34 cellular contexts compared by ENCODE assay signal in the genomic region with DNA sequence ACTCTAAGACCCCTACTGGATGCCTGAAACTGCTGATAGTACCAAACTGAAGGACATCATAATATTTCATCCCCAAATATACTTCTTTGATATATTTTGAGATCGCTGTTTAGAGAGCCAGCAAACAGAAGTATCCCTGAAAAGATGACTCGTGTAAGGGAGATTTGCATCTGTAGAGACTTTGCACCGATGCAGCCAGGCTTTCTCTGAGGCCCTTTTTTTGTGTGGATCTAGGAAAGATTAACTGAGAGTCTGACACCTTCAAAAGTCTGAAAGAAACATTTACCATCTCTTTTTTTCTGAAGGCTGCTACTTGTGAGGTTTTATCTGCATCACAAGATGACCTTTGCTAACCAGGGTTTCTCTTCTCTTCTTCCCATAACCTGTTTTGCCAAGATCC.
"Had no signal": no experiment of that assay in that cellular context is flagged by ENCODE, and none has a peak within 500 bp of the region (broad histone marks: within the 10 kb centered on the region; RNA-seq: fewer than 3 reads in every experiment).

No MANE protein-coding gene starts in this region.

- ATAC-seq: activated CD4-positive, alpha-beta T cell treated with anti-CD3 and anti-CD28 coated beads for 36 hours; activated CD8-positive, alpha-beta memory T cell treated with anti-CD3 and anti-CD28 coated beads, Interleukin-2, amount 10 ng/mL, durations not matched to agents 7 days and 5 days; activated CD8-positive, alpha-beta T cell treated with anti-CD3 and anti-CD28 coated beads, Interleukin-2, amount 10 ng/mL, durations not matched to agents 7 days and 5 days; activated naive CD4-positive, alpha-beta T cell treated with anti-CD3 and anti-CD28 coated beads, Interleukin-2, amount 50 U/mL, for 72 hours; effector memory CD8-positive, alpha-beta T cell; gastroesophageal sphincter; T-helper 17 cell had no signal

- H3K27ac Mint-ChIP-seq: activated CD4-positive, alpha-beta memory T cell treated with anti-CD3 and anti-CD28 coated beads for 36 hours; activated CD4-positive, alpha-beta T cell treated with anti-CD3 and anti-CD28 coated beads for 36 hours; activated CD4-positive, alpha-beta T cell treated with anti-CD3 and anti-CD28 coated beads, Interleukin-2, amount 10 ng/mL, durations not matched to agents 24 days and 14 days; activated CD8-positive, alpha-beta memory T cell treated with anti-CD3 and anti-CD28 coated beads, Interleukin-2, amount 10 ng/mL, durations not matched to agents 7 days and 5 days; activated CD8-positive, alpha-beta T cell treated with anti-CD3 and anti-CD28 coated beads, Interleukin-2, amount 10 ng/mL, durations not matched to agents 7 days and 5 days; activated naive CD4-positive, alpha-beta T cell treated with anti-CD3 and anti-CD28 coated beads, Interleukin-2, amount 10 ng/mL, durations not matched to agents 7 days and 5 days; activated naive CD4-positive, alpha-beta T cell treated with anti-CD3 and anti-CD28 coated beads, Interleukin-2, amount 50 U/mL, for 72 hours; activated naive CD8-positive, alpha-beta T cell treated with anti-CD3 and anti-CD28 coated beads, Interleukin-2, amount 10 ng/mL, durations not matched to agents 7 days and 5 days; activated T-helper 1 cell treated with anti-CD3 and anti-CD28 coated beads, Interleukin-12 subunit alpha, Interleukin-12 subunit beta, Interleukin-2, Interleukin-4 antibody, amounts not matched to agents 30 ng/mL and 10 ng/mL and 1 ng/mL, durations not matched to agents 14 hours and 24 hours and 36 hours; activated T-helper 2 cell treated with anti-CD3 and anti-CD28 coated beads, Interferon-gamma antibody, Interleukin-2, Interleukin-4, amounts not matched to agents 10 μg/mL and 5 μg/mL and 100 μg/mL, durations not matched to agents 14 hours and 24 hours and 36 hours; effector memory CD8-positive, alpha-beta T cell; T-helper 17 cell; T-helper 2 cell treated with Interferon-gamma antibody and Interleukin-4, amounts not matched to agents 5 μg/mL and 100 μg/mL, for 36 hours had no signal

- H3K4me3 ChIP-seq: esophagus squamous epithelium, gastroesophageal sphincter had no signal

- DNase-seq: activated CD4-positive, alpha-beta memory T cell treated with anti-CD3 and anti-CD28 coated beads for 36 hours; activated CD4-positive, alpha-beta T cell treated with anti-CD3 and anti-CD28 coated beads for 36 hours; activated CD4-positive, alpha-beta T cell treated with anti-CD3 and anti-CD28 coated beads, Interleukin-2, amount 10 ng/mL, durations not matched to agents 24 days and 14 days; activated CD4-positive, CD25-positive, alpha-beta regulatory T cell; activated CD4-positive, CD25-positive, alpha-beta regulatory T cell treated with anti-CD3 and anti-CD28 coated beads, Interleukin-2, amount 50 U/mL, for 72 hours; activated CD8-positive, alpha-beta memory T cell treated with anti-CD3 and anti-CD28 coated beads, Interleukin-2, amount 10 ng/mL, durations not matched to agents 7 days and 5 days; activated CD8-positive, alpha-beta memory T cell treated with anti-CD3 and anti-CD28 coated beads, Interleukin-2, amount 50 U/mL, for 4 hours; activated CD8-positive, alpha-beta T cell treated with anti-CD3 and anti-CD28 coated beads, Interleukin-2, amount 10 ng/mL, durations not matched to agents 7 days and 5 days; activated gamma-delta T cell; activated naive CD4-positive, alpha-beta T cell; activated naive CD4-positive, alpha-beta T cell treated with anti-CD3 and anti-CD28 coated beads, Interleukin-2, amount 10 ng/mL, durations not matched to agents 7 days and 5 days; activated naive CD8-positive, alpha-beta T cell treated with anti-CD3 and anti-CD28 coated beads, Interleukin-2, amount 10 ng/mL, durations not matched to agents 7 days and 5 days; activated T-cell treated with anti-CD3 and anti-CD28 coated beads, Interleukin-2, amount 50 U/mL, for 1 hour; activated T-cell treated with anti-CD3 and anti-CD28 coated beads, Interleukin-2, amount 50 U/mL, for 48 hours; amniotic stem cell; anterior cingulate cortex; brain microvascular endothelial cell; cortex of kidney; dermis blood vessel endothelial cell; effector CD4-positive, alpha-beta T cell; effector memory CD8-positive, alpha-beta T cell; esophagus squamous epithelium; foreskin melanocyte; head of caudate nucleus; T-helper 1 cell; T-helper 17 cell; T1000; WERI-Rb-1 had no signal

- H3K4me3 Mint-ChIP-seq: activated CD4-positive, alpha-beta memory T cell treated with anti-CD3 and anti-CD28 coated beads for 36 hours; activated CD4-positive, alpha-beta T cell treated with anti-CD3 and anti-CD28 coated beads for 36 hours; activated CD4-positive, alpha-beta T cell treated with anti-CD3 and anti-CD28 coated beads, Interleukin-2, amount 10 ng/mL, durations not matched to agents 24 days and 14 days; activated CD8-positive, alpha-beta memory T cell treated with anti-CD3 and anti-CD28 coated beads, Interleukin-2, amount 10 ng/mL, durations not matched to agents 7 days and 5 days; activated CD8-positive, alpha-beta T cell treated with anti-CD3 and anti-CD28 coated beads, Interleukin-2, amount 10 ng/mL, durations not matched to agents 7 days and 5 days; activated naive CD4-positive, alpha-beta T cell treated with anti-CD3 and anti-CD28 coated beads, Interleukin-2, amount 10 ng/mL, durations not matched to agents 7 days and 5 days; activated naive CD8-positive, alpha-beta T cell treated with anti-CD3 and anti-CD28 coated beads, Interleukin-2, amount 10 ng/mL, durations not matched to agents 7 days and 5 days; activated T-helper 1 cell treated with anti-CD3 and anti-CD28 coated beads, Interleukin-12 subunit alpha, Interleukin-12 subunit beta, Interleukin-2, Interleukin-4 antibody, amounts not matched to agents 30 ng/mL and 10 ng/mL and 1 ng/mL, durations not matched to agents 14 hours and 24 hours and 36 hours; effector memory CD8-positive, alpha-beta T cell; T-helper 17 cell; T-helper 2 cell treated with Interferon-gamma antibody and Interleukin-4, amounts not matched to agents 5 μg/mL and 100 μg/mL, for 36 hours had no signal

- H3K4me1 Mint-ChIP-seq: activated CD4-positive, alpha-beta T cell treated with anti-CD3 and anti-CD28 coated beads for 36 hours; activated CD4-positive, alpha-beta T cell treated with anti-CD3 and anti-CD28 coated beads, Interleukin-2, amount 10 ng/mL, durations not matched to agents 24 days and 14 days; activated CD8-positive, alpha-beta memory T cell treated with anti-CD3 and anti-CD28 coated beads, Interleukin-2, amount 10 ng/mL, durations not matched to agents 7 days and 5 days; activated naive CD4-positive, alpha-beta T cell treated with anti-CD3 and anti-CD28 coated beads, Interleukin-2, amount 10 ng/mL, durations not matched to agents 7 days and 5 days; activated naive CD8-positive, alpha-beta T cell treated with anti-CD3 and anti-CD28 coated beads, Interleukin-2, amount 10 ng/mL, durations not matched to agents 7 days and 5 days; T-helper 17 cell had no signal

- H3K4me1 ChIP-seq: esophagus squamous epithelium, gastroesophageal sphincter had no signal

- H3K27ac ChIP-seq: brain microvascular endothelial cell, epithelial cell of prostate, esophagus squamous epithelium, gastroesophageal sphincter, WERI-Rb-1 had no signal

- H3K36me3 Mint-ChIP-seq: activated CD8-positive, alpha-beta memory T cell treated with anti-CD3 and anti-CD28 coated beads, Interleukin-2, amount 10 ng/mL, durations not matched to agents 7 days and 5 days; activated naive CD4-positive, alpha-beta T cell treated with anti-CD3 and anti-CD28 coated beads, Interleukin-2, amount 10 ng/mL, durations not matched to agents 7 days and 5 days; activated naive CD8-positive, alpha-beta T cell treated with anti-CD3 and anti-CD28 coated beads, Interleukin-2, amount 10 ng/mL, durations not matched to agents 7 days and 5 days had no signal

- H3K27me3 ChIP-seq: brain microvascular endothelial cell, esophagus squamous epithelium, gastroesophageal sphincter had no signal

- H3K27me3 Mint-ChIP-seq: activated CD4-positive, alpha-beta memory T cell treated with anti-CD3 and anti-CD28 coated beads for 36 hours; activated CD4-positive, alpha-beta T cell treated with anti-CD3 and anti-CD28 coated beads for 36 hours; activated CD4-positive, alpha-beta T cell treated with anti-CD3 and anti-CD28 coated beads, Interleukin-2, amount 10 ng/mL, durations not matched to agents 24 days and 14 days; activated CD8-positive, alpha-beta memory T cell treated with anti-CD3 and anti-CD28 coated beads, Interleukin-2, amount 10 ng/mL, durations not matched to agents 7 days and 5 days; activated naive CD4-positive, alpha-beta T cell treated with anti-CD3 and anti-CD28 coated beads, Interleukin-2, amount 10 ng/mL, durations not matched to agents 7 days and 5 days; activated naive CD8-positive, alpha-beta T cell treated with anti-CD3 and anti-CD28 coated beads, Interleukin-2, amount 10 ng/mL, durations not matched to agents 7 days and 5 days; effector memory CD8-positive, alpha-beta T cell; T-helper 17 cell had no signal

- H3K36me3 ChIP-seq: brain microvascular endothelial cell, esophagus squamous epithelium, gastroesophageal sphincter, WERI-Rb-1 had no signal
